In genomic region chr16:78735337-78735736, GRCh38 we compare ENCODE assay signal across 21 cellular contexts.
DNase-seq lines count a peak whose midpoint lies in the region; ATAC-seq, FAIRE-seq and TF ChIP-seq lines count a peak whose summit lies in the region.
"Had no signal": no experiment of that assay in that cellular context is flagged by ENCODE, and none has a peak within 500 bp of the region (broad histone marks: within the 10 kb centered on the region; RNA-seq: fewer than 3 reads in every experiment).

No MANE protein-coding gene starts in this region.

- TF ChIP-seq EP300 in K562 (IDR thresholded peaks at IDR 0.05; ENCODE audit: low read length): no peak

- no peak overlapping the region for H3K9ac ChIP-seq in MM.1S (ENCODE audit: low read length)
- no peak overlapping the region for H3K9ac ChIP-seq in K562 (ENCODE audit: insufficient read depth in 1 of 2, low read depth in 2 of 2, low read length in 2 of 2)

- H3K27me3 ChIP-seq in MM.1S (replicated peaks; ENCODE audit: insufficient read depth, low read length) (no peaks in the 10 kb centered on the region), K562 (ENCODE audit: control insufficient read depth in 2 of 2, insufficient read depth in 2 of 2, low read length in 2 of 2) (peaks cover 5 to 25% of the 10 kb centered on the region in 2 experiments; a peak in 2 of 5 replicates)
- H3K27me3 ChIP-seq: BE2C had no signal

- in situ Hi-C loops in K562 (cut with MboI): no loop called here

- no peak for TF ChIP-seq POLR2A in K562 (conservative IDR thresholded peaks at IDR 0.05)

- no peaks in the 10 kb centered on the region for H3K9me1 ChIP-seq in K562 (ENCODE audit: control insufficient read depth, insufficient read depth, low read length)

- H3K79me2 ChIP-seq in MM.1S (ENCODE audit: low read length) (peaks cover 99% of the 10 kb centered on the region), K562 (ENCODE audit: control insufficient read depth, insufficient read depth, low read length) (no peaks in the 10 kb centered on the region)

- DNase-seq in MM.1S (no peak), K562 (ENCODE audit: extremely low read depth in 1 of 4, low spot score in 3 of 4) (no peak)
- no peak for DNase-seq in stimulated activated CD4-positive, alpha-beta T cell treated with anti-CD3 and anti-CD28 coated beads, Interleukin-4, amount 100 ng/mL, for 4 hours
- DNase-seq in naive thymus-derived CD8-positive, alpha-beta T cell: no peak
- DNase-seq: ACHN; BE2C; C1 segment of cervical spinal cord; CD4-positive, CD25-positive, alpha-beta regulatory T cell; DMS153; DMS79; GDM1; HCEC 1CT had no signal

- peaks cover 79% of the 10 kb centered on the region for H3F3A ChIP-seq in MM.1S (ENCODE audit: insufficient read depth, low read length)

- TF ChIP-seq CTCF in MM.1S (IDR thresholded peaks at IDR 0.05; ENCODE audit: low read length) (no peak), K562 (IDR thresholded peaks at IDR 0.05 in 2 of 3, conservative IDR thresholded peaks at IDR 0.05 in 1 of 3; ENCODE audit: insufficient read depth in 2 of 3, low read depth in 1 of 3, low read length in 3 of 3) (no peak)

- H3K4me1 ChIP-seq in MM.1S (ENCODE audit: low read length): peaks cover 61% of the 10 kb centered on the region
- no peaks in the 10 kb centered on the region for H3K4me1 ChIP-seq in K562 (replicated peaks in 1 of 2; ENCODE audit: control insufficient read depth in 2 of 2, insufficient read depth in 2 of 2, low read length in 2 of 2)
- H3K4me1 ChIP-seq: BE2C had no signal

- peaks cover 0 to 8% (median 0%) of the 10 kb centered on the region in 9 donors for H3K9me3 Mint-ChIP-seq in naive thymus-derived CD8-positive, alpha-beta T cell
- H3K9me3 Mint-ChIP-seq: CD4-positive, CD25-positive, alpha-beta regulatory T cell; GM23338 had no signal

- peak overlapping the region; percentile 59; the same call in 1 of the 2 replicates for H3K27ac ChIP-seq in MM.1S (ENCODE audit: low read length)
- no peak overlapping the region for H3K27ac ChIP-seq in K562 (ENCODE audit: extremely low read depth, low read depth, low read length)

- no peaks in the 10 kb centered on the region for H3K4me1 Mint-ChIP-seq in naive thymus-derived CD8-positive, alpha-beta T cell
- H3K4me1 Mint-ChIP-seq: GM23338 had no signal

- ATAC-seq in K562 (no peak), esophagus mucosa (peak; percentile 75), HG02610 (IDR thresholded peaks at IDR 0.05; ENCODE audit: unreplicated experiment) (no peak)
- no peak for ATAC-seq in naive thymus-derived CD8-positive, alpha-beta T cell
- ATAC-seq: GM23338 had no signal

- no peak overlapping the region for H3K27ac Mint-ChIP-seq in naive thymus-derived CD8-positive, alpha-beta T cell
- H3K27ac Mint-ChIP-seq: GM23338, IgD-negative memory B cell had no signal

- H3K4me2 ChIP-seq in MM.1S (ENCODE audit: low read depth, low read length) (peak overlapping the region; percentile 21; the same call in 1 of the 2 replicates), K562 (ENCODE audit: insufficient read depth, low read length) (no peak overlapping the region)
- H3K4me2 ChIP-seq: GM23338 had no signal

- no peaks in the 10 kb centered on the region for H3K27me3 Mint-ChIP-seq in naive thymus-derived CD8-positive, alpha-beta T cell
- H3K27me3 Mint-ChIP-seq: CD4-positive, CD25-positive, alpha-beta regulatory T cell had no signal

- no peak overlapping the region for H3K4me3 ChIP-seq in MM.1S (ENCODE audit: low read length)
- no peak overlapping the region for H3K4me3 ChIP-seq in K562
- H3K4me3 ChIP-seq: GM23338 had no signal

- H3K9me2 ChIP-seq in MM.1S (replicated peaks; ENCODE audit: insufficient read depth, low read length): no peaks in the 10 kb centered on the region

- CTCF ChIA-PET in K562 (lab: Yijun Ruan, JAX; ENCODE audit: low intra/inter-chr PET ratio): no interaction called here

- no TSS peak for BruUV-seq in K562 (replicated peaks; lab: Mats Ljungman, UMichigan)

- POLR2A ChIA-PET in K562 (lab: Yijun Ruan, JAX): no interaction called here
- POLR2A ChIA-PET in naive thymus-derived CD8-positive, alpha-beta T cell (lab: Charles Lee): no interaction called here

- peaks cover 0 to 4% (median 0%) of the 10 kb centered on the region in 3 donors for H3K36me3 Mint-ChIP-seq in naive thymus-derived CD8-positive, alpha-beta T cell
- H3K36me3 Mint-ChIP-seq: CD4-positive, CD25-positive, alpha-beta regulatory T cell had no signal

- H2AFZ ChIP-seq in MM.1S (ENCODE audit: low read length) (no peak overlapping the region), K562 (ENCODE audit: low read depth, low read length) (no peak overlapping the region)
- H2AFZ ChIP-seq: GM23338 had no signal

- H4K20me1 ChIP-seq in MM.1S (ENCODE audit: insufficient read depth, low read length) (peaks cover 90% of the 10 kb centered on the region), K562 (replicated peaks; ENCODE audit: control insufficient read depth, insufficient read depth, low read length) (no peaks in the 10 kb centered on the region)

- no peak for FAIRE-seq in K562 (lab: Jason Lieb, UNC)
- FAIRE-seq: A204.1, GM12892, GM18507, H54, HTR-8/SVneo had no signal

- intact Hi-C loops in K562 (cut with micrococcal nuclease): no loop called here

- H3K9me3 ChIP-seq in MM.1S (replicated peaks; ENCODE audit: insufficient read depth, low read length) (no peaks in the 10 kb centered on the region), K562 (replicated peaks; ENCODE audit: control insufficient read depth, insufficient read depth, low read depth, low read length) (no peaks in the 10 kb centered on the region)
- H3K9me3 ChIP-seq: BE2C had no signal

- no peak for TF ChIP-seq RAD21 in K562 (CRISPR knock-in tag; conservative IDR thresholded peaks at IDR 0.05 in 1 of 2, IDR thresholded peaks at IDR 0.05 in 1 of 2)

- H3K4me3 Mint-ChIP-seq in naive thymus-derived CD8-positive, alpha-beta T cell: no peak overlapping the region
- H3K4me3 Mint-ChIP-seq: CD4-positive, CD25-positive, alpha-beta regulatory T cell; GM23338; IgD-negative memory B cell had no signal

- 2% methylated on average over 6 of the region's 6 CpGs for WGBS in K562 (ENCODE audit: insufficient coverage, low coverage, missing lambda C conversion rate)

- H3K36me3 ChIP-seq in MM.1S (replicated peaks; ENCODE audit: insufficient read depth, low read length) (no peaks in the 10 kb centered on the region), K562 (ENCODE audit: control insufficient read depth, insufficient read depth, low read length) (no peaks in the 10 kb centered on the region)
- H3K36me3 ChIP-seq: BE2C had no signal

TF ChIP-seq in K562, 482 proteins besides CTCF, POLR2A, EP300 and RAD21:
- TF ChIP-seq TSC22D4 (tag; IDR thresholded peaks at IDR 0.05): 0 out of 2 replicates have a peak, but pooled peaks have one; percentile 37
- TF ChIP-seq, protein P1, sequence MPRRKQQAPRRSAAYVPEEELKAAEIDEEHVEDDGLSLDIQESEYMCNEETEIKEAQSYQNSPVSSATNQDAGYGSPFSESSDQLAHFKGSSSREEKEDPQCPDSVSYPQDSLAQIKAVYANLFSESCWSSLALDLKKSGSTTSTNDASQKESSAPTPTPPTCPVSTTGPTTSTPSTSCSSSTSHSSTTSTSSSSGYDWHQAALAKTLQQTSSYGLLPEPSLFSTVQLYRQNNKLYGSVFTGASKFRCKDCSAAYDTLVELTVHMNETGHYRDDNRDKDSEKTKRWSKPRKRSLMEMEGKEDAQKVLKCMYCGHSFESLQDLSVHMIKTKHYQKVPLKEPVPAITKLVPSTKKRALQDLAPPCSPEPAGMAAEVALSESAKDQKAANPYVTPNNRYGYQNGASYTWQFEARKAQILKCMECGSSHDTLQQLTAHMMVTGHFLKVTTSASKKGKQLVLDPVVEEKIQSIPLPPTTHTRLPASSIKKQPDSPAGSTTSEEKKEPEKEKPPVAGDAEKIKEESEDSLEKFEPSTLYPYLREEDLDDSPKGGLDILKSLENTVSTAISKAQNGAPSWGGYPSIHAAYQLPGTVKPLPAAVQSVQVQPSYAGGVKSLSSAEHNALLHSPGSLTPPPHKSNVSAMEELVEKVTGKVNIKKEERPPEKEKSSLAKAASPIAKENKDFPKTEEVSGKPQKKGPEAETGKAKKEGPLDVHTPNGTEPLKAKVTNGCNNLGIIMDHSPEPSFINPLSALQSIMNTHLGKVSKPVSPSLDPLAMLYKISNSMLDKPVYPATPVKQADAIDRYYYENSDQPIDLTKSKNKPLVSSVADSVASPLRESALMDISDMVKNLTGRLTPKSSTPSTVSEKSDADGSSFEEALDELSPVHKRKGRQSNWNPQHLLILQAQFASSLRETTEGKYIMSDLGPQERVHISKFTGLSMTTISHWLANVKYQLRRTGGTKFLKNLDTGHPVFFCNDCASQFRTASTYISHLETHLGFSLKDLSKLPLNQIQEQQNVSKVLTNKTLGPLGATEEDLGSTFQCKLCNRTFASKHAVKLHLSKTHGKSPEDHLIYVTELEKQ (CRISPR knock-in tag; IDR thresholded peaks at IDR 0.05): no peak
